7 cellular contexts compared by ENCODE assay signal in genomic region chr19:39996218-39996810, GRCh38. TPM values are rescaled to one million over a fixed set of nuclear protein-coding genes. Genes with fewer than 3 reads are reported as not detected.
A peak's percentile ranks its signal among the peaks of the same experiment; 100 is the strongest.
DNase-seq lines count a peak whose midpoint lies in the region; ATAC-seq and TF ChIP-seq lines count a peak whose summit lies in the region.

No MANE protein-coding gene starts in this region.

- CTCF ChIA-PET in WTC11 (lab: Charles Lee), result interaction anchor here (1.0 to 1.1 kb wide), 2 partner anchors 26 to 37 kb away, joined by 3 read pairs; partner anchors contain the start of gene PSMC4

- peak overlapping the region; percentile 99 for H3K4me3 Mint-ChIP-seq in WTC11

- peak overlapping the region; percentile 57 to 69 (median 64) for H3K4me3 ChIP-seq in upper lobe of left lung

- TF ChIP-seq POLR2A in upper lobe of left lung (IDR thresholded peaks at IDR 0.05), result no peak

- TF ChIP-seq EP300 in upper lobe of left lung (IDR thresholded peaks at IDR 0.05), result no peak

- peaks cover 25% of the 10 kb centered on the region for H3K9me3 Mint-ChIP-seq in WTC11

- POLR2A ChIA-PET in WTC11 (lab: Charles Lee), result interaction anchor here (1.7 kb wide), 1 partner anchor 26 kb away, joined by 5 read pairs; the partner anchor contains the start of gene PSMC4

- ATAC-seq in GM21526 (IDR thresholded peaks at IDR 0.05; ENCODE audit: low FRiP score, unreplicated experiment), result peak; percentile 30
- ATAC-seq in WTC11, result peak; percentile 68
- ATAC-seq in esophagus mucosa, result peak; percentile 51
- ATAC-seq in upper lobe of left lung (ENCODE audit: low FRiP score in 2 of 2), result peak; percentile 64 to 69

- TF ChIP-seq CTCF in WTC11 (IDR thresholded peaks at IDR 0.05) (no peak), upper lobe of left lung (IDR thresholded peaks at IDR 0.05) (no peak)

- H3K36me3 ChIP-seq in upper lobe of left lung, result peaks cover 0 to 3% (median 0%) of the 10 kb centered on the region in 4 donors

- peaks cover 9 to 17% (median 13%) of the 10 kb centered on the region in 4 donors for H3K4me1 ChIP-seq in upper lobe of left lung

- no peaks in the 10 kb centered on the region for H3K27me3 ChIP-seq in upper lobe of left lung

- H3K4me1 Mint-ChIP-seq in WTC11, result peaks cover 14% of the 10 kb centered on the region

- H3K9me3 ChIP-seq in upper lobe of left lung, result no peaks in the 10 kb centered on the region

- H3K27ac ChIP-seq in upper lobe of left lung, result peak overlapping the region; percentile 82 to 93 (median 89)

- DNase-seq in Daoy (ENCODE audit: low read depth) (peak; percentile 65), LHCN-M2 (ENCODE audit: low read depth) (peak; percentile 64), WTC11 (ENCODE audit: low spot score) (no peak), myocyte (ENCODE audit: low read depth) (peak; percentile 67), upper lobe of left lung (peak in 1 of 2 donors; percentile 28)

- peak overlapping the region; percentile 91 for H3K27ac Mint-ChIP-seq in WTC11

- H3K36me3 Mint-ChIP-seq in WTC11, result peaks cover 21% of the 10 kb centered on the region

- WGBS in upper lobe of left lung, 2 donors, result 10 to 12% methylated on average over 16 to 19 of the region's 19 CpGs

- H3K27me3 Mint-ChIP-seq in WTC11 (ENCODE audit: low read depth), result no peaks in the 10 kb centered on the region

TF ChIP-seq in WTC11, 78 proteins besides CTCF, POLR2A, EP300 and RAD21:
- peak; percentile 79 for TF ChIP-seq PRDM15 (CRISPR knock-in tag; IDR thresholded peaks at IDR 0.05)
- TF ChIP-seq ZNF396 (CRISPR knock-in tag; IDR thresholded peaks at IDR 0.05; ENCODE audit: borderline replicate concordance), result no peak

RNA-seq across cellular contexts. Expression of gene ZNF546, which starts 0.5 kb away (rescaled TPM):
- total RNA-seq in Daoy (2014; rRNA removed; shearing (Covaris generic)), result 0.60 and 4.8 TPM in 2 replicates
- total RNA-seq in LHCN-M2 (2014; rRNA removed), result 1.4 and 1.6 TPM in 2 replicates
- 0.35 TPM for polyA plus RNA-seq in LHCN-M2 (2012)
- total RNA-seq in WTC11 (2021), result 1.1 to 2.1 TPM (median 1.1 TPM) in 3 replicates
- 1.3 TPM for total RNA-seq in esophagus mucosa
- 3.0 and 3.2 TPM in 2 replicates for total RNA-seq in myocyte
- polyA plus RNA-seq in myocyte (2012), result 1.1 TPM
- 1 to 10 TPM; 2.1 to 6.4 (median 5.0) TPM for total RNA-seq in upper lobe of left lung

RNA-seq across cellular contexts. Expression of gene PSMC4, which starts 25.3 kb away (rescaled TPM):
- total RNA-seq in Daoy (2014; rRNA removed; shearing (Covaris generic)), result 483 and 520 TPM in 2 replicates
- total RNA-seq in LHCN-M2 (2014; rRNA removed), result 177 and 182 TPM in 2 replicates
- polyA plus RNA-seq in LHCN-M2 (2012), result 134 TPM
- total RNA-seq in WTC11 (2021), result 96.7 to 105 TPM (median 97.2 TPM) in 3 replicates
- total RNA-seq in esophagus mucosa, result 56.7 TPM
- 165 and 187 TPM in 2 replicates for total RNA-seq in myocyte
- 130 TPM for polyA plus RNA-seq in myocyte (2012)
- 10 to 100 TPM; 41.1 to 85.7 (median 59.9) TPM for total RNA-seq in upper lobe of left lung

RNA-seq across cellular contexts. Expression of gene ZNF780B, which starts 59.7 kb away (rescaled TPM):
- total RNA-seq in Daoy (2014; rRNA removed; shearing (Covaris generic)), result 4.9 and 20.8 TPM in 2 replicates
- total RNA-seq in LHCN-M2 (2014; rRNA removed) (5.4 and 7.3 TPM in 2 replicates), WTC11 (2021) (21.1 to 23.7 TPM (median 22.9 TPM) in 3 replicates), esophagus mucosa (8.2 TPM), myocyte (7.8 and 9.8 TPM in 2 replicates), upper lobe of left lung (10 to 100 TPM in 5 of 6 donors, 1 to 10 TPM in 1; 9.4 to 50.3 (median 20.9) TPM)
- polyA plus RNA-seq in LHCN-M2 (2012), result 4.6 TPM
- polyA plus RNA-seq in myocyte (2012), result 4.7 TPM
